ENCODE assay signal across 26 cellular contexts in genomic region chr6:20261685-20262084, GRCh38. TPM values are rescaled to one million over a fixed set of nuclear protein-coding genes. Genes with fewer than 3 reads are reported as not detected.
"Had no signal": no experiment of that assay in that cellular context is flagged by ENCODE, and none has a peak within 500 bp of the region (broad histone marks: within the 10 kb centered on the region; RNA-seq: fewer than 3 reads in every experiment).

No MANE protein-coding gene starts in this region.

- H3K27ac Mint-ChIP-seq: T-cell had no signal

- H3K4me3 Mint-ChIP-seq: T-cell had no signal

- H3K27me3 ChIP-seq: MG63 had no signal

- H3K27ac ChIP-seq: HL-60, RWPE1 had no signal

- H3K36me3 ChIP-seq: MG63 had no signal

- H3K4me2 ChIP-seq: SK-N-SH had no signal

- H3K4me1 Mint-ChIP-seq: T-cell had no signal

- H3K36me3 Mint-ChIP-seq: T-cell had no signal

- H3K4me3 ChIP-seq: MG63 had no signal

- ATAC-seq: Panc1, PC-3, T-cell had no signal

- H3K9ac ChIP-seq: SK-N-SH had no signal

- DNase-seq: Karpas-422; KBM-7; MG63; NCI-H1092 treated with DMSO at 0.1 percent for 48 hours; NCI-H1436; NCI-H187; NCI-H2029; NCI-H2081 treated with DMSO at 0.1 percent for 48 hours; NCI-H2171; NCI-H226; NCI-H446; NCI-H510A; NCI-H524 treated with DMSO at 0.1 percent for 48 hours; NCI-H69; NCI-H774; NK-92 treated with Interleukin-12 subunit alpha and Interleukin-12 subunit beta, amount 100 ng/mL, for 24 hours; PC-3; SHP77; SK-N-SH; SW 1271; T-cell had no signal

- FAIRE-seq: HTR-8/SVneo had no signal

- H3K9me3 ChIP-seq: MG63, SK-N-SH had no signal

- H3K9me3 Mint-ChIP-seq: T-cell had no signal

RNA-seq across cellular contexts. Expression of gene MBOAT1, which starts 49.4 kb away (rescaled TPM):
- total RNA-seq: OCI-LY7 had no signal
